Comparison of ENCODE assay signal across 25 cellular contexts in the genomic region with DNA sequence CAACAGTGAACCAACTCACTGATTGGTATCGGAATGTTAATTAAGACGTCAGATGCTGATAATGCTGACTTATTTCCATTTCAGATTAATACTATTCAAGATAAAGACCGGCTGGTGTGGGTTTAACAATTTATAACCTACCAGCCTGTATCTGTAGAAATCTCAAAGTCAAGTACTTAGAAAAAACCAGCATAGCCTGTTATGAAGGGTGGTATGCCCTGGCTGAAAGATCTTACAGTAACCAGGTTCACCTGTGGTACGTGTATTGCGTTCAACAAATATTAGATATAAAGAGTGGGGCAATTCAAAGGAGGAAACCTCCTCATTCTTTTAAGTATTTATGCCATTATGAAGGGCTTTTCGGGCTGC.
"Had no signal": no experiment of that assay in that cellular context is flagged by ENCODE, and none has a peak within 500 bp of the region (broad histone marks: within the 10 kb centered on the region; RNA-seq: fewer than 3 reads in every experiment).

No MANE protein-coding gene starts in this region.

- H3K4me2 ChIP-seq: hepatocyte had no signal

- H3K4me3 ChIP-seq: dorsolateral prefrontal cortex, gastroesophageal sphincter, heart left ventricle, hepatocyte, ovary, psoas muscle, sigmoid colon, stomach, tibial artery, upper lobe of left lung, uterus had no signal

- H2AFZ ChIP-seq: hepatocyte had no signal

- H3K79me2 ChIP-seq: hepatocyte had no signal

- H3K27me3 ChIP-seq: dorsolateral prefrontal cortex, foreskin keratinocyte, gastroesophageal sphincter, heart left ventricle, hepatocyte, ovary, sigmoid colon, stomach, tibial artery, upper lobe of left lung, uterus had no signal

- ATAC-seq: esophagus mucosa; gastroesophageal sphincter; heart left ventricle; left colon; naive thymus-derived CD8-positive, alpha-beta T cell; psoas muscle; right cardiac atrium; stimulated activated effector memory CD8-positive, alpha-beta T cell treated with anti-CD3 and anti-CD28 coated beads, Interleukin-12 subunit alpha, Interleukin-12 subunit beta, amount 100 ng/mL, for 72 hours had no signal

- H3K36me3 ChIP-seq: gastroesophageal sphincter, heart left ventricle, ovary, stomach, tibial artery, upper lobe of left lung, uterus had no signal

- H3K9me3 ChIP-seq: heart left ventricle, ovary, psoas muscle, sigmoid colon, stomach, tibial artery, upper lobe of left lung, uterus had no signal

- DNase-seq: dorsolateral prefrontal cortex; effector CD4-positive, alpha-beta T cell; heart left ventricle; islet precursor cell; kidney glomerular epithelial cell; left colon; naive thymus-derived CD8-positive, alpha-beta T cell; nucleus accumbens; ovary; posterior cingulate gyrus; psoas muscle; right cardiac atrium; sigmoid colon; stimulated activated CD4-positive, alpha-beta T cell treated with anti-CD3 and anti-CD28 coated beads, Interleukin-2, amount 100 ng/mL, for 24 hours; stimulated activated CD4-positive, alpha-beta T cell treated with anti-CD3 and anti-CD28 coated beads, Interleukin-4, amount 100 ng/mL, for 24 hours; stimulated activated naive CD4-positive, alpha-beta T cell treated with Interleukin-2 at 50 U/mL for 16 hours; stomach; tibial artery; upper lobe of left lung; uterus had no signal

- H3K27ac ChIP-seq: dorsolateral prefrontal cortex, foreskin keratinocyte, gastroesophageal sphincter, heart left ventricle, hepatocyte, ovary, psoas muscle, sigmoid colon, stomach, tibial artery, upper lobe of left lung, uterus had no signal

- H3K4me1 ChIP-seq: foreskin keratinocyte, gastroesophageal sphincter, psoas muscle, sigmoid colon, stomach, tibial artery, upper lobe of left lung, uterus had no signal
